ENCODE assay signal across 1 cellular context in genomic region chr10:4280481-4281206, GRCh38.
TF ChIP-seq lines count a peak whose summit lies in the region.

No MANE protein-coding gene starts in this region.

TF ChIP-seq in WTC11, 78 proteins besides CTCF, POLR2A, EP300 and RAD21 (continued from another document):
- TF ChIP-seq PRDM15 (CRISPR knock-in tag; IDR thresholded peaks at IDR 0.05) = no peak
TF ChIP-seq in WTC11: peak in this region for 0.
